8 cellular contexts compared by ENCODE assay signal in genomic region chr17:75010683-75011406, GRCh38. TPM values are rescaled to one million over a fixed set of nuclear protein-coding genes. Genes with fewer than 3 reads are reported as not detected.
DNase-seq lines count a peak whose midpoint lies in the region; ATAC-seq and TF ChIP-seq lines count a peak whose summit lies in the region.

No MANE protein-coding gene starts in this region.

- peaks cover 29% of the 10 kb centered on the region for H3K4me1 Mint-ChIP-seq in HFFc6 (ENCODE audit: low read depth)

- peak; percentile 66 to 84 (median 76) for ATAC-seq in heart left ventricle

- H3K4me3 Mint-ChIP-seq in HFFc6 = peak overlapping the region; percentile 97

- H3K4me3 ChIP-seq in BLaER1 treated with 17β-estradiol and CSF1 and Interleukin-3, amounts not matched to agents 10 nM and 100 nM = no peak overlapping the region
- H3K4me3 ChIP-seq in heart left ventricle (peak overlapping the region in 7 of 12 donors; percentile 78 to 94 (median 87)), sigmoid colon (peak overlapping the region in 2 of 4 donors; percentile 76 to 80)

- H3K9ac ChIP-seq in BLaER1 treated with 17β-estradiol and CSF1 and Interleukin-3, amounts not matched to agents 10 nM and 100 nM = no peak overlapping the region

- H3K9me3 Mint-ChIP-seq in HFFc6 = no peaks in the 10 kb centered on the region

- H3K27me3 Mint-ChIP-seq in HFFc6 (ENCODE audit: insufficient read depth) = no peaks in the 10 kb centered on the region; the same call in none of the 2 replicates

- H3K27me3 ChIP-seq in BLaER1 treated with 17β-estradiol and CSF1 and Interleukin-3, amounts not matched to agents 10 nM and 100 nM = no peaks in the 10 kb centered on the region
- H3K27me3 ChIP-seq in heart left ventricle (no peaks in the 10 kb centered on the region), sigmoid colon (no peaks in the 10 kb centered on the region)

- no peak overlapping the region for H3K27ac ChIP-seq in BLaER1 treated with 17β-estradiol and CSF1 and Interleukin-3, amounts not matched to agents 10 nM and 100 nM
- H3K27ac ChIP-seq in heart left ventricle (peak overlapping the region; percentile 52 to 96 (median 90)), sigmoid colon (peak overlapping the region; percentile 93 to 99 (median 96))

- peaks cover 12% of the 10 kb centered on the region for H3K36me3 Mint-ChIP-seq in HFFc6 (ENCODE audit: low read depth)

- DNase-seq in HFFc6 = peak; percentile 63
- peak; percentile 43 for DNase-seq in UCSD-AML1 (lab: John Stamatoyannopoulos, UW; ENCODE audit: unreplicated experiment)
- DNase-seq in heart left ventricle = peak in 4 of 5 donors; percentile 64 to 85 (median 70)
- peak; percentile 90 for DNase-seq in sigmoid colon
- no peak for DNase-seq in NCI-H1048 (lab: John Stamatoyannopoulos, UW)
- no peak for DNase-seq in activated CD8-positive, alpha-beta memory T cell treated with anti-CD3 and anti-CD28 coated beads, Interleukin-2, amount 50 U/mL, for 48 hours
- no peak for DNase-seq in SIG-M5 (lab: John Stamatoyannopoulos, UW)

- TF ChIP-seq EP300 in sigmoid colon (IDR thresholded peaks at IDR 0.05) = peak; percentile 27 to 85 (median 81)

- peak overlapping the region in 6 of 11 experiments; percentile 76 to 96 (median 86); a peak in 12 of 22 replicates for H3K4me2 ChIP-seq in BLaER1 treated with 17β-estradiol and CSF1 and Interleukin-3, amounts not matched to agents 10 nM and 100 nM

- intact Hi-C loops in heart left ventricle (cut with DNase I) (loop anchor here in 6 of 10 donors (2.0 to 5.0 kb wide), 3 partner anchors 18 to 49 kb away; no protein-coding TSS in a partner anchor), sigmoid colon (cut with DNase I) (no loop called here)

- peaks cover 0 to 4% (median 0%) of the 10 kb centered on the region in 11 experiments; a peak in 2 of 22 replicates for H4K20me1 ChIP-seq in BLaER1 treated with 17β-estradiol and CSF1 and Interleukin-3, amounts not matched to agents 10 nM and 100 nM

- no peak for TF ChIP-seq POLR2A in heart left ventricle (IDR thresholded peaks at IDR 0.05)
- no peak for TF ChIP-seq POLR2A in sigmoid colon (IDR thresholded peaks at IDR 0.05)

- H3K4me1 ChIP-seq in BLaER1 treated with 17β-estradiol and CSF1 and Interleukin-3, amounts not matched to agents 10 nM and 100 nM = peaks cover 18 to 36% (median 32%) of the 10 kb centered on the region in 10 experiments
- H3K4me1 ChIP-seq in heart left ventricle (peaks cover 0 to 34% (median 22%) of the 10 kb centered on the region in 12 donors), sigmoid colon (peaks cover 0 to 34% (median 29%) of the 10 kb centered on the region in 4 donors)

- 53 to 63% (median 56%) methylated on average over 8 of the region's 8 CpGs for WGBS in heart left ventricle, 4 donors
- WGBS in sigmoid colon, 2 donors = 56 to 71% methylated on average over 8 of the region's 8 CpGs

- TF ChIP-seq CTCF in HFFc6 (IDR thresholded peaks at IDR 0.05) (no peak), heart left ventricle (IDR thresholded peaks at IDR 0.05) (peak in 1 of 12 donors; percentile 8), sigmoid colon (IDR thresholded peaks at IDR 0.05) (no peak)

- H3K36me3 ChIP-seq in BLaER1 treated with 17β-estradiol and CSF1 and Interleukin-3, amounts not matched to agents 10 nM and 100 nM = peaks cover 0 to 9% (median under 1%) of the 10 kb centered on the region in 11 experiments; a peak in 4 of 22 replicates
- peaks cover 0 to 7% (median 0%) of the 10 kb centered on the region in 9 donors for H3K36me3 ChIP-seq in heart left ventricle
- H3K36me3 ChIP-seq in sigmoid colon = no peaks in the 10 kb centered on the region

- H3K9me3 ChIP-seq in BLaER1 treated with 17β-estradiol and CSF1 and Interleukin-3, amounts not matched to agents 10 nM and 100 nM (replicated peaks in 1 of 11) = no peaks in the 10 kb centered on the region
- H3K9me3 ChIP-seq in heart left ventricle (no peaks in the 10 kb centered on the region), sigmoid colon (no peaks in the 10 kb centered on the region)

- peak overlapping the region; percentile 97 for H3K27ac Mint-ChIP-seq in HFFc6

RNA-seq across cellular contexts. Expression of gene MRPL58, which starts 1.6 kb away (rescaled TPM):
- 10 to 100 TPM; 39.2 to 50.6 (median 47.8) TPM for total RNA-seq in HFFc6 (2021; fragmentation: NEBNext Ultra II Directional; extraction: Animal tissue kit (Norgen Biotek cat#: 25700))
- total RNA-seq in heart left ventricle = 10 to 100 TPM; 41.0 to 89.4 (median 55.8) TPM
- polyA plus RNA-seq in heart left ventricle = 10 to 100 TPM; 82.0 to 93.8 TPM
- total RNA-seq in sigmoid colon = 100 to 1,000 TPM in 1 of 4 donors, 10 to 100 TPM in 3; 46.3 to 104 (median 62.5) TPM
- 10 to 100 TPM; 36.6 to 56.9 (median 53.0) TPM for polyA plus RNA-seq in sigmoid colon

RNA-seq across cellular contexts. Expression of gene CDR2L, which starts 23.4 kb away (rescaled TPM):
- 10 to 100 TPM; 27.5 to 35.8 (median 30.4) TPM for total RNA-seq in HFFc6 (2021; fragmentation: NEBNext Ultra II Directional; extraction: Animal tissue kit (Norgen Biotek cat#: 25700))
- 10 to 100 TPM; 13.0 to 56.4 (median 18.1) TPM for total RNA-seq in heart left ventricle
- polyA plus RNA-seq in heart left ventricle = 10 to 100 TPM; 13.6 to 19.1 TPM
- 10 to 100 TPM in 3 of 4 donors, 1 to 10 TPM in 1; 9.3 to 16.9 (median 10.3) TPM for total RNA-seq in sigmoid colon
- polyA plus RNA-seq in sigmoid colon = 1 to 10 TPM; 2.4 to 3.7 (median 3.0) TPM

RNA-seq across cellular contexts. Expression of gene ATP5PD, which starts 35.9 kb away (rescaled TPM):
- total RNA-seq in HFFc6 (2021; fragmentation: NEBNext Ultra II Directional; extraction: Animal tissue kit (Norgen Biotek cat#: 25700)) = 100 to 1,000 TPM; 362 to 410 (median 386) TPM
- total RNA-seq in heart left ventricle (1,000 to 10,000 TPM in 1 of 9 donors, 100 to 1,000 TPM in 8; 597 to 1,208 (median 875) TPM), sigmoid colon (100 to 1,000 TPM; 303 to 480 (median 367) TPM)
- polyA plus RNA-seq in heart left ventricle (1,000 to 10,000 TPM in 1 of 2 donors, 100 to 1,000 TPM in 1; 725 to 2,623 TPM), sigmoid colon (100 to 1,000 TPM; 481 to 726 (median 592) TPM)

RNA-seq across cellular contexts. Expression of gene KCTD2, which starts 36.2 kb away (rescaled TPM):
- total RNA-seq in HFFc6 (2021; fragmentation: NEBNext Ultra II Directional; extraction: Animal tissue kit (Norgen Biotek cat#: 25700)) = 10 to 100 TPM; 20.3 to 24.0 (median 21.3) TPM
- total RNA-seq in heart left ventricle (10 to 100 TPM; 19.8 to 37.7 (median 31.5) TPM), sigmoid colon (10 to 100 TPM; 19.6 to 25.5 (median 21.8) TPM)
- polyA plus RNA-seq in heart left ventricle (10 to 100 TPM; 15.7 to 38.7 TPM), sigmoid colon (10 to 100 TPM; 12.5 to 24.0 (median 13.8) TPM)

RNA-seq across cellular contexts. Expression of gene HID1, which starts 38.3 kb away (rescaled TPM):
- total RNA-seq in HFFc6 (2021; fragmentation: NEBNext Ultra II Directional; extraction: Animal tissue kit (Norgen Biotek cat#: 25700)) = under 1 TPM; 0.40 to 0.96 (median 0.56) TPM
- 10 to 100 TPM in 4 of 9 donors, 1 to 10 TPM in 5; 5.7 to 15.7 (median 9.8) TPM for total RNA-seq in heart left ventricle
- 10 to 100 TPM in 1 of 2 donors, 1 to 10 TPM in 1; 6.7 to 10.7 TPM for polyA plus RNA-seq in heart left ventricle
- total RNA-seq in sigmoid colon = 10 to 100 TPM in 1 of 4 donors, 1 to 10 TPM in 3; 7.1 to 21.6 (median 8.3) TPM
- 10 to 100 TPM; 23.4 to 34.8 (median 33.8) TPM for polyA plus RNA-seq in sigmoid colon

Comparison
In these comparisons a context has a peak if more than half of its experiments do, and no peak if none do; other contexts are left out.
1. H3K27ac ChIP-seq: peak in heart left ventricle (12 of 12) and sigmoid colon (4 of 4); none in BLaER1 treated with 17β-estradiol and CSF1 and Interleukin-3, amounts not matched to agents 10 nM and 100 nM (0 of 11).
2. H3K4me3 ChIP-seq: peak in heart left ventricle (7 of 12); none in BLaER1 treated with 17β-estradiol and CSF1 and Interleukin-3, amounts not matched to agents 10 nM and 100 nM (0 of 10).
3. DNase-seq: peak in HFFc6 (single experiment), UCSD-AML1 (single experiment), heart left ventricle (4 of 5) and sigmoid colon (single experiment); none in NCI-H1048 (single experiment), activated CD8-positive, alpha-beta memory T cell treated with anti-CD3 and anti-CD28 coated beads, Interleukin-2, amount 50 U/mL, for 48 hours (single experiment) and SIG-M5 (single experiment).